18 cellular contexts compared by ENCODE assay signal in genomic region chr20:50695144-50695872, GRCh38. TPM values are rescaled to one million over a fixed set of nuclear protein-coding genes. Genes with fewer than 3 reads are reported as not detected.
DNase-seq lines count a peak whose midpoint lies in the region; ATAC-seq and TF ChIP-seq lines count a peak whose summit lies in the region.
"Had no signal": no experiment of that assay in that cellular context is flagged by ENCODE, and none has a peak within 500 bp of the region (broad histone marks: within the 10 kb centered on the region; RNA-seq: fewer than 3 reads in every experiment).

No MANE protein-coding gene starts in this region.

- no peak overlapping the region for H3K27ac Mint-ChIP-seq in MCF 10A (ENCODE audit: low read depth, unreplicated experiment)
- peak overlapping the region; percentile 59 for H3K27ac Mint-ChIP-seq in mesothelial cell of epicardium
- H3K27ac Mint-ChIP-seq: CD4-positive, alpha-beta T cell had no signal

- CTCF ChIA-PET in MCF 10A (lab: Yijun Ruan, JAX): interaction anchor here (0.6 to 1.3 kb wide), 2 partner anchors 60 to 93 kb away, joined by 3 to 5 read pairs; no protein-coding TSS in a partner anchor

- H3K36me3 ChIP-seq in breast epithelium (no peaks in the 10 kb centered on the region), vagina (no peaks in the 10 kb centered on the region)
- H3K36me3 ChIP-seq: ovary, Peyer's patch, spleen had no signal

- intact Hi-C loops in breast epithelium (cut with DNase I; ENCODE audit: low total_unique reads): no loop called here
- intact Hi-C loops in MCF 10A (cut with micrococcal nuclease): no loop called here
- intact Hi-C loops in vagina (cut with DNase I): no loop called here

- H3K27me3 ChIP-seq in breast epithelium (no peaks in the 10 kb centered on the region), vagina (no peaks in the 10 kb centered on the region)
- H3K27me3 ChIP-seq: ovary had no signal

- BruUV-seq in MCF 10A (replicated peaks; lab: Mats Ljungman, UMichigan): no TSS peak

- H3K4me1 Mint-ChIP-seq in MCF 10A (ENCODE audit: insufficient read depth, unreplicated experiment): peaks cover 8% of the 10 kb centered on the region
- peaks cover 33% of the 10 kb centered on the region for H3K4me1 Mint-ChIP-seq in mesothelial cell of epicardium

- DNase-seq in breast epithelium (ENCODE audit: low spot score in 2 of 2) (peak in 1 of 2 donors; percentile 39), MCF 10A (ENCODE audit: unreplicated experiment) (no peak), fibroblast of mammary gland (ENCODE audit: low read depth) (peak; percentile 68), mesothelial cell of epicardium (ENCODE audit: low spot score in 2 of 2, unreplicated experiment in 2 of 2) (no peak), vagina (ENCODE audit: extremely low spot score in 2 of 2) (no peak), NCI-H2227 (lab: John Stamatoyannopoulos, UW; ENCODE audit: unreplicated experiment) (no peak), HUDEP-2 (lab: John Stamatoyannopoulos, UW; ENCODE audit: unreplicated experiment in 76 of 76) (no peak)
- DNase-seq: CD4-positive, alpha-beta T cell; NCI-H187 treated with DMSO at 0.1 percent for 48 hours; NCI-H524; Peyer's patch; spleen; stimulated activated naive CD4-positive, alpha-beta T cell treated with Interleukin-2 at 50 U/mL for 16 hours had no signal

- H3K36me3 Mint-ChIP-seq in MCF 10A (ENCODE audit: insufficient read depth, unreplicated experiment) (no peaks in the 10 kb centered on the region), mesothelial cell of epicardium (no peaks in the 10 kb centered on the region)

- H3K4me3 Mint-ChIP-seq in MCF 10A (ENCODE audit: unreplicated experiment): no peak overlapping the region
- H3K4me3 Mint-ChIP-seq in mesothelial cell of epicardium: no peak overlapping the region
- H3K4me3 Mint-ChIP-seq: CD4-positive, alpha-beta T cell had no signal

- H3K4me3 ChIP-seq in breast epithelium (no peak overlapping the region), fibroblast of mammary gland (ENCODE audit: control insufficient read depth, low read depth, low read length) (no peak overlapping the region), vagina (no peak overlapping the region)
- H3K4me3 ChIP-seq: ovary, Peyer's patch, spleen had no signal

- ATAC-seq in GM18511 (IDR thresholded peaks at IDR 0.05; ENCODE audit: unreplicated experiment): no peak

- H3K27me3 Mint-ChIP-seq in MCF 10A (ENCODE audit: insufficient read depth, unreplicated experiment) (no peaks in the 10 kb centered on the region), mesothelial cell of epicardium (ENCODE audit: low read depth) (peaks cover 12% of the 10 kb centered on the region)

- H3K9me3 Mint-ChIP-seq in MCF 10A (ENCODE audit: unreplicated experiment) (no peaks in the 10 kb centered on the region), mesothelial cell of epicardium (no peaks in the 10 kb centered on the region)
- H3K9me3 Mint-ChIP-seq: CD4-positive, alpha-beta T cell had no signal

- POLR2A ChIA-PET in MCF 10A (lab: Yijun Ruan, JAX): interaction anchor here (0.6 to 1.0 kb wide), 4 partner anchors 18 to 306 kb away, joined by 3 to 5 read pairs (median 4); no protein-coding TSS in a partner anchor

- TF ChIP-seq CTCF in breast epithelium (IDR thresholded peaks at IDR 0.05) (no peak), MCF 10A (IDR thresholded peaks at IDR 0.05; ENCODE audit: unreplicated experiment) (no peak), fibroblast of mammary gland (conservative IDR thresholded peaks at IDR 0.05; ENCODE audit: control insufficient read depth, insufficient read depth, low read depth, low read length) (no peak), mesothelial cell of epicardium (IDR thresholded peaks at IDR 0.05; ENCODE audit: unreplicated experiment) (no peak), vagina (IDR thresholded peaks at IDR 0.05) (no peak)

- no peaks in the 10 kb centered on the region for H3K4me1 ChIP-seq in breast epithelium
- H3K4me1 ChIP-seq in vagina: peaks cover 17% of the 10 kb centered on the region

- peak overlapping the region; percentile 34 to 64 for H3K27ac ChIP-seq in breast epithelium
- H3K27ac ChIP-seq in vagina: peak overlapping the region; percentile 19
- H3K27ac ChIP-seq: 22Rv1, ovary, Peyer's patch, spleen, VCaP had no signal

- H3K9me3 ChIP-seq in breast epithelium: no peaks in the 10 kb centered on the region
- no peaks in the 10 kb centered on the region for H3K9me3 ChIP-seq in vagina
- H3K9me3 ChIP-seq: ovary, Peyer's patch, spleen had no signal

- TF ChIP-seq POLR2A in breast epithelium (IDR thresholded peaks at IDR 0.05) (no peak), vagina (IDR thresholded peaks at IDR 0.05) (no peak)

RNA-seq across cellular contexts. Expression of gene RIPOR3, which starts 4.0 kb away (rescaled TPM):
- total RNA-seq in breast epithelium (10 to 100 TPM in 2 of 3 donors, 1 to 10 TPM in 1; 4.5 to 35.5 (median 26.9) TPM), MCF 10A (2022) (not detected in 2 replicates), mesothelial cell of epicardium (18.8 to 20.0 TPM (median 19.2 TPM) in 3 replicates), vagina (38.1 TPM)
- total RNA-seq: activated CD8-positive, alpha-beta memory T cell treated with anti-CD3 and anti-CD28 coated beads for 36 hours; CD4-positive, alpha-beta T cell had no signal

RNA-seq across cellular contexts. Expression of gene PARD6B, which starts 36.1 kb away (rescaled TPM):
- total RNA-seq in breast epithelium: 10 to 100 TPM in 2 of 3 donors, 1 to 10 TPM in 1; 1.4 to 30.6 (median 13.4) TPM
- total RNA-seq in MCF 10A (2022): 5.3 and 5.8 TPM in 2 replicates
- total RNA-seq in mesothelial cell of epicardium: 52.2 to 59.5 TPM (median 53.0 TPM) in 3 replicates
- 4.7 TPM for total RNA-seq in vagina
